In genomic region chr2:98796775-98797544, GRCh38 we compare ENCODE assay signal across 16 cellular contexts.
"Had no signal": no experiment of that assay in that cellular context is flagged by ENCODE, and none has a peak within 500 bp of the region (broad histone marks: within the 10 kb centered on the region; RNA-seq: fewer than 3 reads in every experiment).

No MANE protein-coding gene starts in this region.

- FAIRE-seq: astrocyte, endometrium, islet of Langerhans, small intestine had no signal

- H3K4me1 ChIP-seq: transverse colon had no signal

- H3K4me3 Mint-ChIP-seq: activated CD8-positive, alpha-beta T cell treated with anti-CD3 and anti-CD28 coated beads, Interleukin-2, amount 10 ng/mL, durations not matched to agents 7 days and 5 days; activated naive CD8-positive, alpha-beta T cell treated with anti-CD3 and anti-CD28 coated beads, Interleukin-2, amount 50 U/mL, for 24 hours; naive thymus-derived CD4-positive, alpha-beta T cell; stimulated activated effector memory CD8-positive, alpha-beta T cell treated with anti-CD3 and anti-CD28 coated beads, Interleukin-12 subunit alpha, Interleukin-12 subunit beta, amount 100 ng/mL, for 72 hours; T-cell had no signal

- H3K4me3 ChIP-seq: esophagus squamous epithelium, transverse colon had no signal

- H3K27me3 ChIP-seq: esophagus squamous epithelium, foreskin keratinocyte, transverse colon had no signal

- H3K27ac ChIP-seq: esophagus squamous epithelium, foreskin keratinocyte, transverse colon had no signal

- ATAC-seq: activated CD8-positive, alpha-beta T cell treated with anti-CD3 and anti-CD28 coated beads, Interleukin-2, amount 10 ng/mL, durations not matched to agents 7 days and 5 days; activated naive CD8-positive, alpha-beta T cell treated with anti-CD3 and anti-CD28 coated beads, Interleukin-2, amount 50 U/mL, for 24 hours; foreskin keratinocyte; naive thymus-derived CD4-positive, alpha-beta T cell; stimulated activated effector memory CD8-positive, alpha-beta T cell treated with anti-CD3 and anti-CD28 coated beads, Interleukin-12 subunit alpha, Interleukin-12 subunit beta, amount 100 ng/mL, for 72 hours; T-cell had no signal

- H3K36me3 Mint-ChIP-seq: naive thymus-derived CD4-positive, alpha-beta T cell; stimulated activated effector memory CD8-positive, alpha-beta T cell treated with anti-CD3 and anti-CD28 coated beads, Interleukin-12 subunit alpha, Interleukin-12 subunit beta, amount 100 ng/mL, for 72 hours; T-cell had no signal

- H3K9me3 ChIP-seq: esophagus squamous epithelium, transverse colon had no signal

- DNase-seq: activated CD4-positive, alpha-beta T cell treated with anti-CD3 and anti-CD28 coated beads for 48 hours; activated CD8-positive, alpha-beta T cell treated with anti-CD3 and anti-CD28 coated beads, Interleukin-2, amount 10 ng/mL, durations not matched to agents 7 days and 5 days; activated naive CD4-positive, alpha-beta T cell treated with Interleukin-2 at 50 U/mL for 16 hours; activated naive CD8-positive, alpha-beta T cell treated with anti-CD3 and anti-CD28 coated beads, Interleukin-2, amount 50 U/mL, for 24 hours; esophagus squamous epithelium; foreskin keratinocyte; mammary epithelial cell; naive thymus-derived CD4-positive, alpha-beta T cell; small intestine; T-cell; T1000; transverse colon had no signal

- H3K9me3 Mint-ChIP-seq: activated naive CD8-positive, alpha-beta T cell treated with anti-CD3 and anti-CD28 coated beads, Interleukin-2, amount 50 U/mL, for 24 hours; naive thymus-derived CD4-positive, alpha-beta T cell; stimulated activated effector memory CD8-positive, alpha-beta T cell treated with anti-CD3 and anti-CD28 coated beads, Interleukin-12 subunit alpha, Interleukin-12 subunit beta, amount 100 ng/mL, for 72 hours; T-cell had no signal

- H3K36me3 ChIP-seq: transverse colon had no signal

- H3K27me3 Mint-ChIP-seq: activated naive CD8-positive, alpha-beta T cell treated with anti-CD3 and anti-CD28 coated beads, Interleukin-2, amount 50 U/mL, for 24 hours; T-cell had no signal

- H3K27ac Mint-ChIP-seq: activated CD8-positive, alpha-beta T cell treated with anti-CD3 and anti-CD28 coated beads, Interleukin-2, amount 10 ng/mL, durations not matched to agents 7 days and 5 days; activated naive CD8-positive, alpha-beta T cell treated with anti-CD3 and anti-CD28 coated beads, Interleukin-2, amount 50 U/mL, for 24 hours; stimulated activated effector memory CD8-positive, alpha-beta T cell treated with anti-CD3 and anti-CD28 coated beads, Interleukin-12 subunit alpha, Interleukin-12 subunit beta, amount 100 ng/mL, for 72 hours; T-cell had no signal
